In genomic region chr2:173107629-173108022, GRCh38 we compare ENCODE assay signal across 23 cellular contexts. TPM values are rescaled to one million over a fixed set of nuclear protein-coding genes. Genes with fewer than 3 reads are reported as not detected.
A peak's percentile ranks its signal among the peaks of the same experiment; 100 is the strongest.
DNase-seq lines count a peak whose midpoint lies in the region; ATAC-seq, FAIRE-seq and TF ChIP-seq lines count a peak whose summit lies in the region.
"Had no signal": no experiment of that assay in that cellular context is flagged by ENCODE, and none has a peak within 500 bp of the region (broad histone marks: within the 10 kb centered on the region; RNA-seq: fewer than 3 reads in every experiment).

No MANE protein-coding gene starts in this region.

- H3K27ac Mint-ChIP-seq in Caco-2 (ENCODE audit: unreplicated experiment) (peak overlapping the region; percentile 72), astrocyte (ENCODE audit: unreplicated experiment) (peak overlapping the region; percentile 11)
- H3K27ac Mint-ChIP-seq: CD4-positive, alpha-beta T cell had no signal

- no peaks in the 10 kb centered on the region for H3K27me3 Mint-ChIP-seq in Caco-2 (ENCODE audit: insufficient read depth, unreplicated experiment)
- H3K27me3 Mint-ChIP-seq in astrocyte (ENCODE audit: low read depth, unreplicated experiment) = no peaks in the 10 kb centered on the region
- H3K27me3 Mint-ChIP-seq: CD4-positive, alpha-beta T cell had no signal

- H3K36me3 ChIP-seq in Caco-2 (ENCODE audit: control insufficient read depth, insufficient read depth, low read length) (no peaks in the 10 kb centered on the region), astrocyte (ENCODE audit: insufficient read depth, low read length) (no peaks in the 10 kb centered on the region), mesenchymal stem cell (ENCODE audit: control insufficient read depth in 1 of 2, insufficient read depth in 2 of 2, low read depth in 1 of 2, low read length in 2 of 2) (peaks cover 3 to 12% of the 10 kb centered on the region in 2 experiments)
- H3K36me3 ChIP-seq: Peyer's patch had no signal

- no peak for ATAC-seq in A549

- H3K4me1 ChIP-seq in A549 (peaks cover 44% of the 10 kb centered on the region), Caco-2 (peaks cover 39% of the 10 kb centered on the region), astrocyte (ENCODE audit: insufficient read depth, low read length) (peaks cover 14% of the 10 kb centered on the region), mesenchymal stem cell (ENCODE audit: control insufficient read depth, insufficient read depth, low read depth, low read length) (no peaks in the 10 kb centered on the region)
- H3K4me1 ChIP-seq: BLaER1, Peyer's patch had no signal

- no peak for TF ChIP-seq EP300 in A549 (IDR thresholded peaks at IDR 0.05)

- peak overlapping the region; percentile 83 to 86 for H3K27ac ChIP-seq in A549
- H3K27ac ChIP-seq in astrocyte (ENCODE audit: low read depth, low read length) = no peak overlapping the region
- H3K27ac ChIP-seq in mesenchymal stem cell (ENCODE audit: low read length, poor library complexity, severe bottlenecking) = peak overlapping the region; percentile 21
- H3K27ac ChIP-seq: BLaER1, HL-60, Peyer's patch had no signal

- peak overlapping the region in 1 of 2 experiments; percentile 54 for H2BK12ac ChIP-seq in mesenchymal stem cell (ENCODE audit: low read length in 2 of 2)

- no peak overlapping the region for H2AK5ac ChIP-seq in mesenchymal stem cell (ENCODE audit: low read length, severe bottlenecking)

- no TSS peak for BruUV-seq in Caco-2 (replicated peaks; lab: Mats Ljungman, UMichigan)

- H3K14ac ChIP-seq in mesenchymal stem cell (ENCODE audit: low read length in 2 of 2) = no peak overlapping the region

- TF ChIP-seq RAD21 in A549 (conservative IDR thresholded peaks at IDR 0.05 in 1 of 2, IDR thresholded peaks at IDR 0.05 in 1 of 2) = no peak

- H3K4me3 Mint-ChIP-seq in Caco-2 (ENCODE audit: unreplicated experiment) (no peak overlapping the region), astrocyte (ENCODE audit: unreplicated experiment) (no peak overlapping the region)
- H3K4me3 Mint-ChIP-seq: CD4-positive, alpha-beta T cell had no signal

- CTCF ChIA-PET in A549 (lab: Yijun Ruan, JAX) (interaction anchor here (0.9 to 2.3 kb wide), 4 partner anchors 9 to 103 kb away, joined by 3 to 10 read pairs (median 6); no protein-coding TSS in a partner anchor), Caco-2 (lab: Charles Lee) (no interaction called here)

- H3K9me3 Mint-ChIP-seq in Caco-2 (ENCODE audit: unreplicated experiment) (no peaks in the 10 kb centered on the region), astrocyte (ENCODE audit: unreplicated experiment) (peaks cover 2% of the 10 kb centered on the region)
- H3K9me3 Mint-ChIP-seq: CD4-positive, alpha-beta T cell had no signal

- H2AFZ ChIP-seq in astrocyte (ENCODE audit: low read depth, low read length) (no peak overlapping the region), mesenchymal stem cell (ENCODE audit: low read depth, low read length) (no peak overlapping the region)

- H3K9me3 ChIP-seq in A549 = peaks cover 9% of the 10 kb centered on the region; the same call in 2 of the 3 replicates
- H3K9me3 ChIP-seq in Caco-2 = no peaks in the 10 kb centered on the region
- no peaks in the 10 kb centered on the region for H3K9me3 ChIP-seq in astrocyte (ENCODE audit: insufficient read depth, low read depth, low read length)
- no peaks in the 10 kb centered on the region for H3K9me3 ChIP-seq in mesenchymal stem cell (ENCODE audit: control insufficient read depth, low read length)
- H3K9me3 ChIP-seq: Peyer's patch had no signal

- H3K4me2 ChIP-seq in A549 (no peak overlapping the region), astrocyte (ENCODE audit: low read length) (no peak overlapping the region), mesenchymal stem cell (ENCODE audit: low read length, poor library complexity, severe bottlenecking) (no peak overlapping the region)
- H3K4me2 ChIP-seq: BLaER1 had no signal

- no peak overlapping the region for H2BK5ac ChIP-seq in mesenchymal stem cell (ENCODE audit: low read depth, low read length, poor library complexity, severe bottlenecking)

- TF ChIP-seq CTCF in A549 (IDR thresholded peaks at IDR 0.05) (no peak), Caco-2 (IDR thresholded peaks at IDR 0.05; ENCODE audit: insufficient read depth in 1 of 2, low read depth in 1 of 2, low read length in 1 of 2, severe bottlenecking in 1 of 2, unreplicated experiment in 1 of 2) (no peak), astrocyte (IDR thresholded peaks at IDR 0.05; ENCODE audit: insufficient read depth, low read depth, low read length) (no peak)

- FAIRE-seq in A549 (lab: Jason Lieb, UNC) (no peak), astrocyte (lab: Jason Lieb, UNC) (peak; percentile 26)

- H3K79me2 ChIP-seq in astrocyte (ENCODE audit: insufficient read depth, low read length) = peaks cover 29% of the 10 kb centered on the region

- peaks cover 30% of the 10 kb centered on the region for H3K4me1 Mint-ChIP-seq in Caco-2 (ENCODE audit: low read depth, unreplicated experiment)
- peaks cover 45% of the 10 kb centered on the region for H3K4me1 Mint-ChIP-seq in astrocyte (ENCODE audit: low read depth, unreplicated experiment)

- POLR2A ChIA-PET in A549 (lab: Yijun Ruan, JAX) = no interaction called here
- POLR2A ChIA-PET in Caco-2 (lab: Charles Lee) = no interaction called here

- H2BK120ac ChIP-seq in mesenchymal stem cell (ENCODE audit: low read depth, low read length) = no peak overlapping the region

- 91% methylated on average over 6 of the region's 6 CpGs for WGBS in A549 (ENCODE audit: missing lambda C conversion rate)
- WGBS in mesenchymal stem cell = 100% methylated on average over 5 of the region's 6 CpGs

- H4K8ac ChIP-seq in mesenchymal stem cell (ENCODE audit: low read length) = no peak overlapping the region

- no peak overlapping the region for H3K18ac ChIP-seq in mesenchymal stem cell (ENCODE audit: low read depth in 1 of 2, low read length in 2 of 2)

- H3K27me3 ChIP-seq in Caco-2 (replicated peaks; ENCODE audit: control insufficient read depth, insufficient read depth, low read length) = no peaks in the 10 kb centered on the region
- H3K27me3 ChIP-seq in astrocyte (ENCODE audit: insufficient read depth, low read length) = no peaks in the 10 kb centered on the region
- H3K27me3 ChIP-seq in mesenchymal stem cell (ENCODE audit: control insufficient read depth in 1 of 2, insufficient read depth in 1 of 2, low read length in 2 of 2) = no peaks in the 10 kb centered on the region
- H3K27me3 ChIP-seq: BLaER1, Peyer's patch had no signal

- H3K23ac ChIP-seq in mesenchymal stem cell (ENCODE audit: low read length in 2 of 2) = no peak overlapping the region

- H3K9ac ChIP-seq in astrocyte (ENCODE audit: low read length) = no peak overlapping the region
- H3K9ac ChIP-seq in mesenchymal stem cell (ENCODE audit: low read length) = no peak overlapping the region
- H3K9ac ChIP-seq: BLaER1 had no signal

- DNase-seq in A549 (ENCODE audit: low read depth in 1 of 2, low spot score in 1 of 2) = no peak
- DNase-seq in Caco-2 = no peak
- DNase-seq in astrocyte (ENCODE audit: low read depth) = no peak
- DNase-seq in mesenchymal stem cell = no peak
- no peak for DNase-seq in SKM-1 treated with dmso at 0.1 percent for 144 hours (lab: John Stamatoyannopoulos, UW; ENCODE audit: unreplicated experiment)
- DNase-seq in HCEC 1CT = no peak
- no peak for DNase-seq in NCI-H69 (lab: John Stamatoyannopoulos, UW)
- DNase-seq: ACHN; CD4-positive, alpha-beta T cell; COR-L47; DMS 273 treated with DMSO at 0.1 percent for 48 hours; DMS79 treated with DMSO at 0.1 percent for 48 hours; H7; MV-4-11; NCI-H1105 treated with DMSO at 0.1 percent for 48 hours; NCI-H2029 treated with DMSO at 0.1 percent for 48 hours; NCI-H2171; NCI-H345; NCI-H524; NCI-H82; Peyer's patch had no signal

- peaks cover 21% of the 10 kb centered on the region for H3K79me1 ChIP-seq in mesenchymal stem cell (replicated peaks; ENCODE audit: low read length, poor library complexity, severe bottlenecking)

- H4K91ac ChIP-seq in mesenchymal stem cell (ENCODE audit: low read length) = no peak overlapping the region

- intact Hi-C loops in Caco-2 (cut with micrococcal nuclease; ENCODE audit: unreplicated experiment) = no loop called here

- no peak overlapping the region for H3K4ac ChIP-seq in mesenchymal stem cell (ENCODE audit: low read depth in 1 of 2, low read length in 2 of 2)

- no peaks in the 10 kb centered on the region for H4K20me1 ChIP-seq in astrocyte (ENCODE audit: insufficient read depth, low read length)

- H3K36me3 Mint-ChIP-seq in Caco-2 (ENCODE audit: insufficient read depth, unreplicated experiment) = peaks cover 42% of the 10 kb centered on the region
- peaks cover 4% of the 10 kb centered on the region for H3K36me3 Mint-ChIP-seq in astrocyte (ENCODE audit: low read depth, unreplicated experiment)

- no peak overlapping the region for H3K4me3 ChIP-seq in A549
- H3K4me3 ChIP-seq in Caco-2 (ENCODE audit: low read depth, low read length) = no peak overlapping the region
- H3K4me3 ChIP-seq in astrocyte (ENCODE audit: insufficient read depth, low read depth, low read length) = no peak overlapping the region
- no peak overlapping the region for H3K4me3 ChIP-seq in mesenchymal stem cell (ENCODE audit: insufficient read depth in 1 of 2, low read depth in 1 of 2, low read length in 2 of 2)
- H3K4me3 ChIP-seq: BLaER1, Peyer's patch had no signal

- no peak overlapping the region for H2BK15ac ChIP-seq in mesenchymal stem cell (ENCODE audit: low read depth, poor library complexity, severe bottlenecking)

- TF ChIP-seq POLR2A in A549 (IDR thresholded peaks at IDR 0.05; ENCODE audit: low read length) = no peak

TF ChIP-seq in A549, 52 proteins besides CTCF, POLR2A, EP300 and RAD21:
- no peak for TF ChIP-seq USF2 (IDR thresholded peaks at IDR 0.05)
- no peak for TF ChIP-seq FOSB (CRISPR knock-in tag; IDR thresholded peaks at IDR 0.05)

RNA-seq across cellular contexts. Expression of gene MAP3K20, which starts 32.0 kb away (rescaled TPM):
- polyA plus RNA-seq in A549 (2011; rRNA removed) (76.7 and 80.7 TPM in 2 replicates), A549 (2017; fragmentation: RNase III; extraction: RNeasy Plus Mini Kit Qiagen cat#74134 plus additional on column Dnase treatment) (34.1 to 34.7 TPM (median 34.2 TPM) in 3 replicates)
- 13.8 and 14.9 TPM in 2 replicates for polyA plus RNA-seq in A549 (2012; cell fraction: cytosol; rRNA removed)
- polyA plus RNA-seq in A549 (2012; cell fraction: nucleus; rRNA removed) = 6.8 and 8.7 TPM in 2 replicates
- 52.0 and 55.0 TPM in 2 replicates for polyA minus RNA-seq in A549 (2011; rRNA and poly(A)+ RNA removed)
- total RNA-seq in Caco-2 (2022) (41.5 and 44.5 TPM in 2 replicates), astrocyte (41.2 and 42.4 TPM in 2 replicates)
- polyA plus RNA-seq in mesenchymal stem cell (2013, experiment 1 of 2) = 33.5 TPM
- polyA plus RNA-seq in mesenchymal stem cell (2013, experiment 2 of 2) = 34.0 TPM
